In the genomic region with DNA sequence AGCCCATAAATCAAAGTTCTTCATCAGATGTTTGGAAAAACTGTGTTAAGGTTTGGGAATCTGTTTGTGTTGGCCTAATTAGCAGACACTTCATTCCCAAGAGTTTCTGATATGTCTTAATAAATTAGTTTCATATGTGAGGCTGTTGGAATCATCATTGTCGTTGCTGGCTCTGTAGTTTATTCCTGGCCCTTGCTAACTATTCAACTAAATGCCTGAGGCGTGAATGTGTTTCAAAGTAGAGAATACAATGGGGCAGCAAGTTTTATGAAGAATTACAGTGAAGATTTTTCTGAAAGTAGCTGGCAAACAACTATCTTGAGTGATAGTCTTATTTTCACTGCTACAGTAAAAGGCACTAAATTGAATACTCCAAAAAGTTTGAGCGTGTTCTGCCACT, we compare ENCODE assay signal across 23 cellular contexts.
"Had no signal": no experiment of that assay in that cellular context is flagged by ENCODE, and none has a peak within 500 bp of the region (broad histone marks: within the 10 kb centered on the region; RNA-seq: fewer than 3 reads in every experiment).

No MANE protein-coding gene starts in this region.

- DNase-seq: activated B cell treated with CpG ODN at 0.5 μM for 24 hours; activated CD4-positive, alpha-beta T cell treated with anti-CD3 and anti-CD28 coated beads, Interleukin-2, amount 50 U/mL, for 1 hour; activated naive CD4-positive, alpha-beta T cell; activated T-cell treated with anti-CD3 and anti-CD28 coated beads for 4 hours; activated T-cell treated with anti-CD3 and anti-CD28 coated beads, Interleukin-2, amount 50 U/mL, for 72 hours; dermis blood vessel endothelial cell; effector CD4-positive, alpha-beta T cell; esophagus squamous epithelium; head of caudate nucleus; hypothalamus; immature natural killer cell; kidney; left colon; mammary epithelial cell; naive thymus-derived CD4-positive, alpha-beta T cell; ovary; stimulated activated CD4-positive, alpha-beta T cell treated with anti-CD3 and anti-CD28 coated beads, Interleukin-2, amount 100 ng/mL, for 24 hours; stimulated activated naive CD4-positive, alpha-beta T cell; tibial artery had no signal

- H3K27ac Mint-ChIP-seq: activated B cell treated with CpG ODN at 0.5 μM for 24 hours; activated naive CD4-positive, alpha-beta T cell treated with anti-CD3 and anti-CD28 coated beads, Interleukin-2, amount 50 U/mL, for 72 hours; activated T-cell treated with anti-CD3 and anti-CD28 coated beads, Interleukin-2, amount 50 U/mL, for 72 hours; immature natural killer cell; naive thymus-derived CD4-positive, alpha-beta T cell; progenitor cell of endocrine pancreas had no signal

- H3K4me1 Mint-ChIP-seq: activated B cell treated with CpG ODN at 0.5 μM for 24 hours; central memory CD8-positive, alpha-beta T cell; immature natural killer cell; naive thymus-derived CD4-positive, alpha-beta T cell had no signal

- H3K27me3 Mint-ChIP-seq: activated B cell treated with CpG ODN at 0.5 μM for 24 hours; central memory CD8-positive, alpha-beta T cell; progenitor cell of endocrine pancreas had no signal

- H3K36me3 Mint-ChIP-seq: activated naive CD4-positive, alpha-beta T cell treated with anti-CD3 and anti-CD28 coated beads, Interleukin-2, amount 50 U/mL, for 72 hours; immature natural killer cell; naive thymus-derived CD4-positive, alpha-beta T cell had no signal

- H3K9me3 Mint-ChIP-seq: activated B cell treated with CpG ODN at 0.5 μM for 24 hours; activated naive CD4-positive, alpha-beta T cell treated with anti-CD3 and anti-CD28 coated beads, Interleukin-2, amount 50 U/mL, for 72 hours; activated T-cell treated with anti-CD3 and anti-CD28 coated beads, Interleukin-2, amount 50 U/mL, for 72 hours; central memory CD8-positive, alpha-beta T cell; naive thymus-derived CD4-positive, alpha-beta T cell had no signal

- H3K4me3 Mint-ChIP-seq: activated B cell treated with CpG ODN at 0.5 μM for 24 hours; activated T-cell treated with anti-CD3 and anti-CD28 coated beads, Interleukin-2, amount 50 U/mL, for 72 hours; central memory CD8-positive, alpha-beta T cell; immature natural killer cell; naive thymus-derived CD4-positive, alpha-beta T cell had no signal

- ATAC-seq: activated naive CD4-positive, alpha-beta T cell treated with anti-CD3 and anti-CD28 coated beads, Interleukin-2, amount 50 U/mL, for 72 hours; activated T-cell treated with anti-CD3 and anti-CD28 coated beads, Interleukin-2, amount 50 U/mL, for 72 hours; gastroesophageal sphincter; left colon; naive thymus-derived CD4-positive, alpha-beta T cell had no signal
